8 cellular contexts compared by ENCODE assay signal in the genomic region with DNA sequence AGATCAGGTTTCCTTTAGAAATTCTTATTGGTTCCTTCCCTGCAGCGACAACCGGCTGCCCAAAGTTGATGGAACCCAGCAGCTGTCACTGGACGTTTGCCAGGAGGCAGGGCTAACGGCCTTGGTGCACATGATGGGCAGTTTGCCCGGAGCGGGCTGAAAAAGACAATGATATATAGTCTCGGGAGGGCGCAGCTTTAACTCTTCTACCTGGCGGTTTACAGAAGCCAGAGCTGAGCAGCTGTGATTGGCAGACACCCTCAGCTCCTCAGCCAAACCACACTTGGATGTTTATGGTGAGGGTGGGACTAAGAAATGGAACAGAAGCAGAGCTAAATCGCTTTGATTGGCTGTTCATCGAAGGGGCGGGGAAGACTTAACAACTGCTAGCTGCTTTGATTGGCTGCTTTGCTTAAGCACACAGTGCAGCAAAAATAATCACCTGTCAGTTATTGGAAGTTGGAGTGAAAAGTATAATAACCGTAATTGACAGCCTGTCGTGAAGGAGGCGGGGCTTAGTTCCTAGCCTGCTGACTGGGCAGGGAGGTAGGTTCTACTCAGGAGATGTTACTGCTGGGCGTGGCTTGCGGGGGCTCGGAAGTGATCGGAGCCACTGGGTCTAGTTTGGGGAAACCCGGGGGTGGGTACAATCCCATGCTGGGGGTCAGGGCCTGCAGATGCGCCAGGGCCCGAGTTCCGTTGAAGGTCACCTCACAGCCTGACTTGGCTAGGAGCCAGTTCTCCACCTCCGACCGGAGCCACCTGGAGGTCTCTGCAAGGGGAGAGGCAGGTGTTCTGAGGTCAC. TPM values are rescaled to one million over a fixed set of nuclear protein-coding genes. Genes with fewer than 3 reads are reported as not detected.
DNase-seq lines count a peak whose midpoint lies in the region; ATAC-seq and TF ChIP-seq lines count a peak whose summit lies in the region.

No MANE protein-coding gene starts in this region.

- H3K27me3 ChIP-seq in H9 (ENCODE audit: insufficient read depth, low read length) = no peaks in the 10 kb centered on the region
- H3K27me3 ChIP-seq in foreskin keratinocyte = no peaks in the 10 kb centered on the region
- H3K27me3 ChIP-seq in neuron (ENCODE audit: insufficient read depth, low read length) = no peaks in the 10 kb centered on the region
- no peaks in the 10 kb centered on the region for H3K27me3 ChIP-seq in stomach smooth muscle (ENCODE audit: control insufficient read depth in 1 of 2, insufficient read depth in 2 of 2, low read length in 2 of 2)

- H2BK15ac ChIP-seq in H9 (ENCODE audit: low read depth, low read length) = no peak overlapping the region

- no peak overlapping the region for H2BK5ac ChIP-seq in H9 (ENCODE audit: insufficient read length, low read length)

- no peak overlapping the region for H3K4ac ChIP-seq in H9 (ENCODE audit: low read depth, low read length)

- no peak overlapping the region for H3K27ac ChIP-seq in H9 (ENCODE audit: insufficient read length, low read depth, low read length)
- H3K27ac ChIP-seq in foreskin keratinocyte = peak overlapping the region; percentile 45
- peak overlapping the region; percentile 92 for H3K27ac ChIP-seq in stomach smooth muscle (ENCODE audit: low read length)

- H3K36me3 Mint-ChIP-seq in H9 (ENCODE audit: insufficient read depth in 1 of 3, low read depth in 3 of 3) = peaks cover 3 to 5% (median 4%) of the 10 kb centered on the region in 3 experiments; a peak in 5 of 7 replicates

- ATAC-seq in foreskin keratinocyte = peak; percentile 77

- no peak overlapping the region for H3T11ph ChIP-seq in H9 (ENCODE audit: low read length)

- TF ChIP-seq CTCF in H9 (conservative IDR thresholded peaks at IDR 0.05) (no peak), foreskin keratinocyte (conservative IDR thresholded peaks at IDR 0.05) (peak; percentile 19)

- no peak overlapping the region for H3K56ac ChIP-seq in H9 (ENCODE audit: insufficient read length, low read depth, low read length)

- H4K8ac ChIP-seq in H9 (replicated peaks; ENCODE audit: insufficient read length, low read depth, low read length) = no peak overlapping the region

- H4K20me1 ChIP-seq in H9 (ENCODE audit: control insufficient read depth, insufficient read depth, insufficient read length) = no peaks in the 10 kb centered on the region

- H2BK20ac ChIP-seq in H9 (ENCODE audit: low read depth, low read length, poor library complexity, severe bottlenecking) = no peak overlapping the region

- in situ Hi-C loops in G401 (cut with HindIII; ENCODE audit: low sequenced_read_pairs) = loop anchor here (10.0 kb wide), 1 partner anchor 68 kb away; no protein-coding TSS in a partner anchor

- no CpG with 5 or more reads among the region's 25 CpGs for WGBS in H9 (ENCODE audit: extremely low coverage, insufficient read length, low lambda C conversion rate)

- H3K4me2 ChIP-seq in H9 (ENCODE audit: insufficient read depth, insufficient read length, low read length) = peak overlapping the region; percentile 82

- H3K4me3 Mint-ChIP-seq in H9 = peak overlapping the region; percentile 65 to 81

- no peaks in the 10 kb centered on the region for H3K79me1 ChIP-seq in H9 (ENCODE audit: insufficient read depth, low read depth, low read length, poor library complexity, severe bottlenecking)

- H2BK120ac ChIP-seq in H9 (ENCODE audit: low read depth, low read length, poor library complexity, severe bottlenecking) = no peak overlapping the region

- H4K5ac ChIP-seq in H9 (ENCODE audit: insufficient read length, low read depth, low read length) = no peak overlapping the region

- peak overlapping the region; percentile 40 to 87 (median 74) for H3K27ac Mint-ChIP-seq in H9

- H4K91ac ChIP-seq in H9 (ENCODE audit: insufficient read length, low read depth, low read length) = no peak overlapping the region

- H2AFZ ChIP-seq in H9 (ENCODE audit: low read length) = no peak overlapping the region
- H2AFZ ChIP-seq in neuron (ENCODE audit: low read depth, low read length) = peak overlapping the region; percentile 51

- no peaks in the 10 kb centered on the region for H3K36me3 ChIP-seq in neuron (ENCODE audit: insufficient read depth, low read length)
- H3K36me3 ChIP-seq in stomach smooth muscle (ENCODE audit: control insufficient read depth in 2 of 2, insufficient read depth in 2 of 2, low read length in 2 of 2) = peaks cover 9 to 15% of the 10 kb centered on the region in 2 donors

- H2AK5ac ChIP-seq in H9 (ENCODE audit: insufficient read length, low read length) = no peak overlapping the region

- DNase-seq in G401 (ENCODE audit: low spot score) = peak; percentile 99
- DNase-seq in H9 = peak; percentile 94
- DNase-seq in M059J (ENCODE audit: low read depth) = peak; percentile 98
- DNase-seq in activated gamma-delta T cell treated with anti-CD3 and anti-CD28 coated beads, Interleukin-2, amount 50 U/mL, for 16 hours (ENCODE audit: low read depth) = peak; percentile 83
- peak; percentile 100 for DNase-seq in foreskin keratinocyte

- H3K23me2 ChIP-seq in H9 (ENCODE audit: insufficient read length, low read depth, low read length, poor library complexity, severe bottlenecking) = peaks cover 14% of the 10 kb centered on the region

- H3K9ac ChIP-seq in H9 (ENCODE audit: extremely low read depth, insufficient read length, low read length) = peak overlapping the region; percentile 17
- peak overlapping the region in 1 of 2 donors; percentile 78 for H3K9ac ChIP-seq in stomach smooth muscle (ENCODE audit: low read length in 2 of 2)

- no peak overlapping the region for H3K18ac ChIP-seq in H9 (ENCODE audit: insufficient read length, low read depth, low read length)

- no peaks in the 10 kb centered on the region for H3K79me2 ChIP-seq in H9 (ENCODE audit: insufficient read depth, low read length)

- H3K9me3 Mint-ChIP-seq in H9 = peaks cover 3 to 4% of the 10 kb centered on the region in 2 experiments; a peak in 3 of 5 replicates

- H3K23ac ChIP-seq in H9 (ENCODE audit: insufficient read length, low read depth, low read length) = no peak overlapping the region

- peak; percentile 58 for TF ChIP-seq POLR2A in Raji (IDR thresholded peaks at IDR 0.05; ENCODE audit: insufficient read depth, low read depth, low read length)

- no peak overlapping the region for H2BK12ac ChIP-seq in H9 (ENCODE audit: insufficient read length, low read depth, low read length)

- H3K4me1 ChIP-seq in H9 (ENCODE audit: insufficient read depth, low read length) = peaks cover 3% of the 10 kb centered on the region; the same call in 1 of the 2 replicates
- peaks cover 4% of the 10 kb centered on the region for H3K4me1 ChIP-seq in foreskin keratinocyte
- H3K4me1 ChIP-seq in neuron (ENCODE audit: insufficient read depth, low read length) = no peaks in the 10 kb centered on the region
- H3K4me1 ChIP-seq in stomach smooth muscle (ENCODE audit: control insufficient read depth, insufficient read depth, low read length) = peaks cover 35% of the 10 kb centered on the region

- H3K14ac ChIP-seq in H9 (ENCODE audit: insufficient read depth, low read length) = no peak overlapping the region

- H3K4me1 Mint-ChIP-seq in H9 = peaks cover 28 to 31% of the 10 kb centered on the region in 2 experiments

- H3K27me3 Mint-ChIP-seq in H9 (ENCODE audit: low read depth) = peaks cover 12% of the 10 kb centered on the region

- H3K9me3 ChIP-seq in H9 (ENCODE audit: control insufficient read depth, low read depth, low read length) (no peaks in the 10 kb centered on the region), neuron (ENCODE audit: low read length) (peaks cover 2% of the 10 kb centered on the region), stomach smooth muscle (ENCODE audit: control insufficient read depth in 2 of 2, low read length in 2 of 2) (no peaks in the 10 kb centered on the region)

- H3K4me3 ChIP-seq in neuron (ENCODE audit: low read length) (peak overlapping the region; percentile 6), stomach smooth muscle (ENCODE audit: low read length in 2 of 2) (peak overlapping the region; percentile 72 to 75)

RNA-seq across cellular contexts. Expression of gene EMP3, which starts 7.5 kb away (rescaled TPM):
- total RNA-seq in G401 (2014; rRNA removed; shearing (Covaris generic)) = 73.8 and 83.8 TPM in 2 replicates
- total RNA-seq in H9 (2021) = 9.6 and 13.2 TPM in 2 replicates
- total RNA-seq in M059J (2014; rRNA removed; shearing (Covaris generic)) = 87.2 and 98.0 TPM in 2 replicates
- 191 and 218 TPM in 2 replicates for total RNA-seq in foreskin keratinocyte
- polyA plus RNA-seq in foreskin keratinocyte = 337 and 424 TPM in 2 replicates

RNA-seq across cellular contexts. Expression of gene TMEM143, which starts 30.9 kb away (rescaled TPM):
- 7.4 and 9.8 TPM in 2 replicates for total RNA-seq in G401 (2014; rRNA removed; shearing (Covaris generic))
- total RNA-seq in H9 (2021) = 15.2 and 16.0 TPM in 2 replicates
- total RNA-seq in M059J (2014; rRNA removed; shearing (Covaris generic)) = 2.3 and 3.3 TPM in 2 replicates
- 2.6 and 2.8 TPM in 2 replicates for total RNA-seq in foreskin keratinocyte
- 3.7 and 4.0 TPM in 2 replicates for polyA plus RNA-seq in foreskin keratinocyte

RNA-seq across cellular contexts. Expression of gene SYNGR4, which starts 31.3 kb away (rescaled TPM):
- not detected in 2 replicates for total RNA-seq in G401 (2014; rRNA removed; shearing (Covaris generic))
- 0.31 TPM in 1 of 2 replicates, not detected in the other for total RNA-seq in H9 (2021)
- 0.42 TPM in 1 of 2 replicates, not detected in the other for total RNA-seq in M059J (2014; rRNA removed; shearing (Covaris generic))
- total RNA-seq in foreskin keratinocyte = 0.11 TPM in 1 of 2 replicates, not detected in the other
- not detected in 2 replicates for polyA plus RNA-seq in foreskin keratinocyte

RNA-seq across cellular contexts. Expression of gene KDELR1, which starts 58.5 kb away (rescaled TPM):
- total RNA-seq in G401 (2014; rRNA removed; shearing (Covaris generic)) = 137 and 145 TPM in 2 replicates
- total RNA-seq in H9 (2021) = 195 and 198 TPM in 2 replicates
- total RNA-seq in M059J (2014; rRNA removed; shearing (Covaris generic)) = 236 and 247 TPM in 2 replicates
- 113 and 128 TPM in 2 replicates for total RNA-seq in foreskin keratinocyte
- 213 and 216 TPM in 2 replicates for polyA plus RNA-seq in foreskin keratinocyte
